ENCODE assay signal across 1 cellular context in genomic region chr20:542777-543368, GRCh38.
TF ChIP-seq lines count a peak whose summit lies in the region.

No MANE protein-coding gene starts in this region.

TF ChIP-seq in GM12878, 131 proteins besides CTCF, POLR2A, EP300 and RAD21:
- TF ChIP-seq ZBTB40 (IDR thresholded peaks at IDR 0.05; ENCODE audit: borderline replicate concordance) (no peak), TCF12 (IDR thresholded peaks at IDR 0.05; ENCODE audit: low read depth, low read length) (0 out of 2 replicates have a peak, but pooled peaks have one; percentile 17)
